ENCODE assay signal across 8 cellular contexts in the genomic region with DNA sequence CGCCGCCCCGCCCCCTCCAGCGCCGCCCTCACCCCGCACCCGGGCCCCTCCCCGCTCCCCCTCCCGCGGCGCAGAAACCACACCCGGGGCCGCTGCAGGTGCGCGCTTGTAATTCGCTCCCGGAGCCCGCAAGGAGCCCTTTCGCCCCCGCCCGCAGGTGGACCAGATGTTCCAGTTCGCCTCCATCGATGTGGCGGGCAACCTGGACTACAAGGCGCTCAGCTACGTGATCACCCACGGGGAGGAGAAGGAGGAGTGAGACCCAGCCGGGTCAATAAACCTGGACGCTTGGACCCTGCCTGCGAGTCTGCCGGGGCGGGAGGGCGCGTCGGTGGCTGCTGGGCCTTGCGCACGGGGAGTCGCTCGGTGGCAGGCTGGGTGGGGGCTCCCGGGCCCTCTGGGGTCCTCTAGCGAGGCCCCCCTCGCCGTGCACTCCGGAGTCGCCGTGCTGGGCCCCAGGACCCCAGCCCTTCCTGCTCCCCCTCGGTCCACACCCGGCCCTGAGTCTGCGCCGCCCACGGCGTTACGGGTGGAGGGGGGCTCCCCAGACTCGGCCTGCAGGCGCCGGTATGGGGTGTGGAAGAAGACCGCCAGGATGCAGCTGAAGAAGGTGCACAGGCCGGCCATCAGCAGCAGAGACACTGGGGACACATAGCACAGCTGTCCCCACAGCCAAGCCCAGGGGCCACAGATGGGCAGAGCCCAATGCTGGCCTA. TPM values are rescaled to one million over a fixed set of nuclear protein-coding genes. Genes with fewer than 3 reads are reported as not detected.
DNase-seq lines count a peak whose midpoint lies in the region; ATAC-seq and TF ChIP-seq lines count a peak whose summit lies in the region.

No MANE protein-coding gene starts in this region.

- H3K4me1 Mint-ChIP-seq in nephron progenitor cell, result peaks cover 21% of the 10 kb centered on the region

- H3K4me3 ChIP-seq in body of pancreas, result no peak overlapping the region

- intact Hi-C loops in body of pancreas (cut with DNase I), result no loop called here
- intact Hi-C loops in sciatic nerve (cut with DNase I), result no loop called here

- H3K27ac ChIP-seq in body of pancreas, result no peak overlapping the region

- H3K36me3 Mint-ChIP-seq in nephron progenitor cell (ENCODE audit: low read depth), result no peaks in the 10 kb centered on the region

- no peaks in the 10 kb centered on the region for H3K27me3 ChIP-seq in body of pancreas

- no peak for TF ChIP-seq POLR2A in body of pancreas (IDR thresholded peaks at IDR 0.05)

- WGBS in body of pancreas, 2 donors, result 59 to 70% methylated on average over 6 to 40 of the region's 58 CpGs

- no peak overlapping the region for H3K27ac Mint-ChIP-seq in nephron progenitor cell

- ATAC-seq in body of pancreas (peak; percentile 36), sciatic nerve (no peak), omental fat pad (ENCODE audit: low FRiP score) (no peak)

- no peaks in the 10 kb centered on the region for H3K36me3 ChIP-seq in body of pancreas (replicated peaks in 1 of 2; ENCODE audit: insufficient read depth in 1 of 2, low read depth in 2 of 2)

- no peaks in the 10 kb centered on the region for H3K9me3 ChIP-seq in body of pancreas

- DNase-seq in DMS153 treated with DMSO at 0.1 percent for 48 hours (lab: John Stamatoyannopoulos, UW; ENCODE audit: unreplicated experiment) (peak; percentile 4), DMS153 (lab: John Stamatoyannopoulos, UW) (no peak), NCI-H1105 (lab: John Stamatoyannopoulos, UW) (peak; percentile 60), body of pancreas (peak; percentile 70 to 85 (median 78)), nephron progenitor cell (peak; percentile 57), sciatic nerve (ENCODE audit: low spot score) (no peak), omental fat pad (ENCODE audit: low spot score) (no peak), NCI-H226 (no peak)

- H3K27me3 Mint-ChIP-seq in nephron progenitor cell (ENCODE audit: low read depth, poor library complexity), result peaks cover 2% of the 10 kb centered on the region

- H3K9me3 Mint-ChIP-seq in nephron progenitor cell, result no peaks in the 10 kb centered on the region

- no peak for TF ChIP-seq CTCF in body of pancreas (IDR thresholded peaks at IDR 0.05)
- no peak for TF ChIP-seq CTCF in nephron progenitor cell (IDR thresholded peaks at IDR 0.05)
- TF ChIP-seq CTCF in omental fat pad (IDR thresholded peaks at IDR 0.05), result no peak

- no peak overlapping the region for H3K4me3 Mint-ChIP-seq in nephron progenitor cell

- H3K4me1 ChIP-seq in body of pancreas, result peaks cover 40% of the 10 kb centered on the region

RNA-seq across cellular contexts. Expression of a gene that starts 7.1 kb away (rescaled TPM):
- 1 to 10 TPM; 8.0 to 8.2 TPM for total RNA-seq in body of pancreas
- 11.4 TPM for total RNA-seq in sciatic nerve
- total RNA-seq in omental fat pad, result 10 to 100 TPM in 3 of 4 donors, 1 to 10 TPM in 1; 9.4 to 21.1 (median 19.0) TPM

RNA-seq across cellular contexts. Expression of a gene that starts 7.6 kb away (rescaled TPM):
- total RNA-seq in body of pancreas, result 1 to 10 TPM; 3.0 to 6.0 TPM
- total RNA-seq in sciatic nerve, result 14.6 TPM
- total RNA-seq in omental fat pad, result 10 to 100 TPM in 1 of 4 donors, 1 to 10 TPM in 3; 8.7 to 19.0 (median 9.4) TPM

RNA-seq across cellular contexts. Expression of a gene that starts 7.8 kb away (rescaled TPM):
- total RNA-seq in body of pancreas (10 to 100 TPM; 20.2 to 37.9 TPM), sciatic nerve (174 TPM), omental fat pad (100 to 1,000 TPM in 2 of 4 donors, 10 to 100 TPM in 2; 54.3 to 147 (median 107) TPM)

RNA-seq across cellular contexts. Expression of a gene that starts 23.7 kb away (rescaled TPM):
- 10 to 100 TPM; 16.8 to 31.1 TPM for total RNA-seq in body of pancreas
- total RNA-seq in sciatic nerve, result 50.3 TPM
- 10 to 100 TPM; 31.0 to 67.1 (median 48.8) TPM for total RNA-seq in omental fat pad

RNA-seq across cellular contexts. Expression of a gene that starts 56.5 kb away (rescaled TPM):
- total RNA-seq in body of pancreas (under 1 TPM in 1 of 2 donors, not detected in 1; 0.26 TPM), sciatic nerve (2.5 TPM), omental fat pad (1 to 10 TPM in 3 of 4 donors, under 1 TPM in 1; 0.32 to 5.6 (median 2.9) TPM)

Comparison
In these comparisons a context has a peak if more than half of its experiments do, and no peak if none do; other contexts are left out.
1. DNase-seq: peak in DMS153 treated with DMSO at 0.1 percent for 48 hours (single experiment), NCI-H1105 (single experiment), body of pancreas (4 of 4) and nephron progenitor cell (single experiment); none in DMS153 (single experiment), sciatic nerve (single experiment), omental fat pad (single experiment) and NCI-H226 (single experiment).